Comparison of ENCODE assay signal across 1 cellular context in the genomic region with DNA sequence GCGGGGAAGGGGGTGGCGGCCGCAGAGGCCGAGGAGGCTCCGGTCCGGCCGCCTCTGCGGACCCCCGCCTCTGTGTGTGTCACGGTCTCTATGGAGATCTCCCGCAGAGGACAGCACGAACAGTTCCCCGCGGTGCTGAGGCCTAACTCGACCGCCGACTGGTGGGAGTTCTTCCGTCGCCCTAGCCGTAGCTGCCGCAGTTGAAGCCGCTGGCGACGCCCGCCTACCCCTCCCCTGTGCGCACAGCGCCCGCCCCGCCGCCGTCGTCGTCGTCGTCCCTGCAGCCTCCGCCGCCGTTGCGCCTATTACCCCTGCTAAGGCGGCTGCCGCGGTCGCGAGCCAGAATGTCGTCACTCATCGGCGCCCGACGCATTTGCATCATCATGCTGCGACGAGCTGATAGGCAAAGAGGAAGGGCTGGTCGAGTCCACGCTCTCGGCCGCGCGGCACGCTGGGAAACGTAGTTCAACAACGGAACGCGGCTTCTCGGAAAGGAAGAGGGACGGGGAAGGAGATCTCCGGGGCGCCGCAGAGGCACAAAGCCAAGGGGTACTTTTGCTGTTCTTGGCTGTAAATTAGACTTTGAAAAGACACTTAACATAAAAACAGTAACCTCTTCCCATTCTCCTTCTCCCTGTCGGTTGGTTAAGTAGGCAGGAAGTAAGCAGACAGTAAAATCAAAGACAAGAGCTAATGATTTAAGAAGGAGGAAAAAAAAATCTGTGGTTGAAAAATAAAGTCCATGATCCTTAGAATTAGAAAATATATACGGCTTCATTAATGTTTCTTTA.
TF ChIP-seq lines count a peak whose summit lies in the region.

Gene NUP153, minus strand, starts transcription at position 346 of the 791 bp plus-strand sequence. CDS start 538 bp downstream, outside the sequence.

TF ChIP-seq in HepG2, 621 proteins besides CTCF, POLR2A, EP300 and RAD21 (continued from another document and continues in another):
- TF ChIP-seq PATZ1 (CRISPR knock-in tag; IDR thresholded peaks at IDR 0.05) (peak; percentile 80), SRF (IDR thresholded peaks at IDR 0.05; ENCODE audit: low read depth, low read length) (peak; percentile 91), MED8 (CRISPR knock-in tag; IDR thresholded peaks at IDR 0.05; ENCODE audit: insufficient replicate concordance) (peak; percentile 48), ZNF17 (CRISPR knock-in tag; IDR thresholded peaks at IDR 0.05) (no peak), SMAD9 (CRISPR knock-in tag; IDR thresholded peaks at IDR 0.05) (no peak; the same call in 1 of the 2 replicates), ZBTB20 (CRISPR knock-in tag; IDR thresholded peaks at IDR 0.05; ENCODE audit: borderline replicate concordance, low read depth) (no peak), PRPF4 (IDR thresholded peaks at IDR 0.05; ENCODE audit: low read depth, low read length, poor library complexity, severe bottlenecking) (no peak), KMT2B (CRISPR knock-in tag; IDR thresholded peaks at IDR 0.05) (peak; percentile 99), ZNF549 (CRISPR knock-in tag; IDR thresholded peaks at IDR 0.05) (0 out of 2 replicates have a peak, but pooled peaks have one; percentile 71), ZNF329 (CRISPR knock-in tag; IDR thresholded peaks at IDR 0.05; ENCODE audit: low read depth) (no peak), FOXO1 (CRISPR knock-in tag; IDR thresholded peaks at IDR 0.05) (peak; percentile 81; the same call in 1 of the 2 replicates), DBP (CRISPR knock-in tag; IDR thresholded peaks at IDR 0.05; ENCODE audit: not compliant biosample characterization) (peak; percentile 85), SUZ12 (IDR thresholded peaks at IDR 0.05; ENCODE audit: low read depth, low read length) (peak; percentile 93), ZNF775 (CRISPR knock-in tag; IDR thresholded peaks at IDR 0.05; ENCODE audit: borderline replicate concordance) (no peak), ASH2L (IDR thresholded peaks at IDR 0.05; ENCODE audit: insufficient read length, low read depth, low read length) (peak; percentile 98), FOXA3 (CRISPR knock-in tag; IDR thresholded peaks at IDR 0.05) (peak; percentile 93), ZNF615 (CRISPR knock-in tag; IDR thresholded peaks at IDR 0.05; ENCODE audit: borderline replicate concordance) (no peak), POLR2AphosphoS2 (IDR thresholded peaks at IDR 0.05; ENCODE audit: low read depth, low read length) (0 out of 2 replicates have a peak, but pooled peaks have one; percentile 60), ZNF75D (CRISPR knock-in tag; IDR thresholded peaks at IDR 0.05; ENCODE audit: borderline replicate concordance) (no peak), REXO4 (CRISPR knock-in tag; IDR thresholded peaks at IDR 0.05; ENCODE audit: borderline replicate concordance) (no peak; the same call in 1 of the 2 replicates), E2F1 (CRISPR knock-in tag; IDR thresholded peaks at IDR 0.05) (peak; percentile 84), MAZ (IDR thresholded peaks at IDR 0.05; ENCODE audit: borderline replicate concordance, low read depth, low read length) (peak; percentile 55), MAZ (CRISPR knock-in tag; IDR thresholded peaks at IDR 0.05; ENCODE audit: low read depth) (peak; percentile 92), ZNF318 (CRISPR knock-in tag; IDR thresholded peaks at IDR 0.05) (peak; percentile 78; the same call in 1 of the 2 replicates)
- TF ChIP-seq, protein P1, sequence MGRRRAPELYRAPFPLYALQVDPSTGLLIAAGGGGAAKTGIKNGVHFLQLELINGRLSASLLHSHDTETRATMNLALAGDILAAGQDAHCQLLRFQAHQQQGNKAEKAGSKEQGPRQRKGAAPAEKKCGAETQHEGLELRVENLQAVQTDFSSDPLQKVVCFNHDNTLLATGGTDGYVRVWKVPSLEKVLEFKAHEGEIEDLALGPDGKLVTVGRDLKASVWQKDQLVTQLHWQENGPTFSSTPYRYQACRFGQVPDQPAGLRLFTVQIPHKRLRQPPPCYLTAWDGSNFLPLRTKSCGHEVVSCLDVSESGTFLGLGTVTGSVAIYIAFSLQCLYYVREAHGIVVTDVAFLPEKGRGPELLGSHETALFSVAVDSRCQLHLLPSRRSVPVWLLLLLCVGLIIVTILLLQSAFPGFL (CRISPR knock-in tag; IDR thresholded peaks at IDR 0.05) = 0 out of 2 replicates have a peak, but pooled peaks have one; percentile 30
- TF ChIP-seq, protein P2, sequence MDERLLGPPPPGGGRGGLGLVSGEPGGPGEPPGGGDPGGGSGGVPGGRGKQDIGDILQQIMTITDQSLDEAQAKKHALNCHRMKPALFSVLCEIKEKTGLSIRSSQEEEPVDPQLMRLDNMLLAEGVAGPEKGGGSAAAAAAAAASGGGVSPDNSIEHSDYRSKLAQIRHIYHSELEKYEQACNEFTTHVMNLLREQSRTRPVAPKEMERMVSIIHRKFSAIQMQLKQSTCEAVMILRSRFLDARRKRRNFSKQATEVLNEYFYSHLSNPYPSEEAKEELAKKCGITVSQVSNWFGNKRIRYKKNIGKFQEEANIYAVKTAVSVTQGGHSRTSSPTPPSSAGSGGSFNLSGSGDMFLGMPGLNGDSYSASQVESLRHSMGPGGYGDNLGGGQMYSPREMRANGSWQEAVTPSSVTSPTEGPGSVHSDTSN (CRISPR knock-in tag; IDR thresholded peaks at IDR 0.05) = no peak
- TF ChIP-seq, protein P3, sequence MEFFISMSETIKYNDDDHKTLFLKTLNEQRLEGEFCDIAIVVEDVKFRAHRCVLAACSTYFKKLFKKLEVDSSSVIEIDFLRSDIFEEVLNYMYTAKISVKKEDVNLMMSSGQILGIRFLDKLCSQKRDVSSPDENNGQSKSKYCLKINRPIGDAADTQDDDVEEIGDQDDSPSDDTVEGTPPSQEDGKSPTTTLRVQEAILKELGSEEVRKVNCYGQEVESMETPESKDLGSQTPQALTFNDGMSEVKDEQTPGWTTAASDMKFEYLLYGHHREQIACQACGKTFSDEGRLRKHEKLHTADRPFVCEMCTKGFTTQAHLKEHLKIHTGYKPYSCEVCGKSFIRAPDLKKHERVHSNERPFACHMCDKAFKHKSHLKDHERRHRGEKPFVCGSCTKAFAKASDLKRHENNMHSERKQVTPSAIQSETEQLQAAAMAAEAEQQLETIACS (CRISPR knock-in tag; IDR thresholded peaks at IDR 0.05) = peak; percentile 76
- TF ChIP-seq, protein P4, sequence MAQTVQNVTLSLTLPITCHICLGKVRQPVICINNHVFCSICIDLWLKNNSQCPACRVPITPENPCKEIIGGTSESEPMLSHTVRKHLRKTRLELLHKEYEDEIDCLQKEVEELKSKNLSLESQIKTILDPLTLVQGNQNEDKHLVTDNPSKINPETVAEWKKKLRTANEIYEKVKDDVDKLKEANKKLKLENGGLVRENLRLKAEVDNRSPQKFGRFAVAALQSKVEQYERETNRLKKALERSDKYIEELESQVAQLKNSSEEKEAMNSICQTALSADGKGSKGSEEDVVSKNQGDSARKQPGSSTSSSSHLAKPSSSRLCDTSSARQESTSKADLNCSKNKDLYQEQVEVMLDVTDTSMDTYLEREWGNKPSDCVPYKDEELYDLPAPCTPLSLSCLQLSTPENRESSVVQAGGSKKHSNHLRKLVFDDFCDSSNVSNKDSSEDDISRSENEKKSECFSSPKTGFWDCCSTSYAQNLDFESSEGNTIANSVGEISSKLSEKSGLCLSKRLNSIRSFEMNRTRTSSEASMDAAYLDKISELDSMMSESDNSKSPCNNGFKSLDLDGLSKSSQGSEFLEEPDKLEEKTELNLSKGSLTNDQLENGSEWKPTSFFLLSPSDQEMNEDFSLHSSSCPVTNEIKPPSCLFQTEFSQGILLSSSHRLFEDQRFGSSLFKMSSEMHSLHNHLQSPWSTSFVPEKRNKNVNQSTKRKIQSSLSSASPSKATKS (CRISPR knock-in tag; IDR thresholded peaks at IDR 0.05) = 0 out of 2 replicates have a peak, but pooled peaks have one; percentile 83
